In the genomic region with DNA sequence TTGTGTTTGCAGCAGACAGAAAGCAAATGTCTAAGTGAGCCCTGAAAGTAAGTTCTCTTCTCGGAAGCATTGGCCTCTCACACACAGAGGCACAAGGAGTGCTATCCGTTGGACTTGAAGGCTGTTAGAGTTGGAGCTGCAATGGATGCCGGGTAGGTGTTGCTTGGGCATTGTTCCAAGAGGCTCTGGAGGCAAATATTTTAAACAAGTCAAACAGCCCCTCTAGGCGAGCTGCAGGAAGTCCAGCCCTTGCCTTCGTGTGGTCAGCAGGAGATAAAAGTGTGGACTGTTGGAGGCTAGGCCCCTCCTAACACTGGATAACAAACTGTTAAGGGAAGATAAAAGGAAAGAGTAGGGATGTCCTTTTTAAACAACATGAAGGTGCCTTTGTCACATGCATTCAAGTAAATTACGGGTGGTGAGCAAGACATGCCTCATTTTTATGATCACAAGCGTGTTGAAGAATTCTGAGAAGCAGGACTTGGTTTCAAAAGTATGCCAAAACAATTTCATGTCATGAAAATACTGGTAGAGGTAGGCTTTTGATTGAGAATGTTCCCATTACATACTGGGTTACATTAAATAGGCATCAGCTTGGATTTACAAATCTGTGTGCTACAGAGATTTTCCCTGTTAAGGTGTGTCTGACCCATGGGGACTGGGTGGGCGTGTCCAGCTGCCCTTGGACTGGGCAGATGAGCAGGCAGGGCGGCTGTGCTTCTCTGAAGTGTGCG, we compare ENCODE assay signal across 3 cellular contexts.
TF ChIP-seq lines count a peak whose summit lies in the region.

No MANE protein-coding gene starts in this region.

TF ChIP-seq in SK-N-SH treated with all-trans-retinoic acid at 6 μM for 48 hours, 23 proteins besides CTCF, POLR2A, EP300 and RAD21 (continued from another document):
- TF ChIP-seq, protein P1, sequence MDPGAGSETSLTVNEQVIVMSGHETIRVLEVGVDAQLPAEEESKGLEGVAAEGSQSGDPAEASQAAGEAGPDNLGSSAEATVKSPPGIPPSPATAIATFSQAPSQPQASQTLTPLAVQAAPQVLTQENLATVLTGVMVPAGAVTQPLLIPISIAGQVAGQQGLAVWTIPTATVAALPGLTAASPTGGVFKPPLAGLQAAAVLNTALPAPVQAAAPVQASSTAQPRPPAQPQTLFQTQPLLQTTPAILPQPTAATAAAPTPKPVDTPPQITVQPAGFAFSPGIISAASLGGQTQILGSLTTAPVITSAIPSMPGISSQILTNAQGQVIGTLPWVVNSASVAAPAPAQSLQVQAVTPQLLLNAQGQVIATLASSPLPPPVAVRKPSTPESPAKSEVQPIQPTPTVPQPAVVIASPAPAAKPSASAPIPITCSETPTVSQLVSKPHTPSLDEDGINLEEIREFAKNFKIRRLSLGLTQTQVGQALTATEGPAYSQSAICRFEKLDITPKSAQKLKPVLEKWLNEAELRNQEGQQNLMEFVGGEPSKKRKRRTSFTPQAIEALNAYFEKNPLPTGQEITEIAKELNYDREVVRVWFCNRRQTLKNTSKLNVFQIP (CRISPR knock-in tag; IDR thresholded peaks at IDR 0.05; ENCODE audit: borderline replicate concordance, low read depth): no peak
- TF ChIP-seq ZNF70 (CRISPR knock-in tag; IDR thresholded peaks at IDR 0.05): no peak
- TF ChIP-seq, protein P2, sequence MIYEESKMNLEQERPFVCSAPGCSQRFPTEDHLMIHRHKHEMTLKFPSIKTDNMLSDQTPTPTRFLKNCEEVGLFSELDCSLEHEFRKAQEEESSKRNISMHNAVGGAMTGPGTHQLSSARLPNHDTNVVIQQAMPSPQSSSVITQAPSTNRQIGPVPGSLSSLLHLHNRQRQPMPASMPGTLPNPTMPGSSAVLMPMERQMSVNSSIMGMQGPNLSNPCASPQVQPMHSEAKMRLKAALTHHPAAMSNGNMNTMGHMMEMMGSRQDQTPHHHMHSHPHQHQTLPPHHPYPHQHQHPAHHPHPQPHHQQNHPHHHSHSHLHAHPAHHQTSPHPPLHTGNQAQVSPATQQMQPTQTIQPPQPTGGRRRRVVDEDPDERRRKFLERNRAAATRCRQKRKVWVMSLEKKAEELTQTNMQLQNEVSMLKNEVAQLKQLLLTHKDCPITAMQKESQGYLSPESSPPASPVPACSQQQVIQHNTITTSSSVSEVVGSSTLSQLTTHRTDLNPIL (CRISPR knock-in tag; IDR thresholded peaks at IDR 0.05; ENCODE audit: low read depth): no peak
- TF ChIP-seq ZFP30 (CRISPR knock-in tag; IDR thresholded peaks at IDR 0.05): no peak
- TF ChIP-seq ESRRG (CRISPR knock-in tag; IDR thresholded peaks at IDR 0.05): no peak
- TF ChIP-seq ISL1 (CRISPR knock-in tag; IDR thresholded peaks at IDR 0.05): no peak
- no peak for TF ChIP-seq TOX (CRISPR knock-in tag; IDR thresholded peaks at IDR 0.05; ENCODE audit: borderline replicate concordance)
- no peak for TF ChIP-seq TCF4 (CRISPR knock-in tag; IDR thresholded peaks at IDR 0.05; ENCODE audit: borderline replicate concordance)
- TF ChIP-seq ZC3H10 (CRISPR knock-in tag; IDR thresholded peaks at IDR 0.05): no peak
- no peak for TF ChIP-seq SNAI2 (CRISPR knock-in tag; IDR thresholded peaks at IDR 0.05)
- no peak for TF ChIP-seq ZFP3 (CRISPR knock-in tag; IDR thresholded peaks at IDR 0.05)
- TF ChIP-seq ARNTL (CRISPR knock-in tag; IDR thresholded peaks at IDR 0.05; ENCODE audit: borderline replicate concordance, low read depth): no peak
- TF ChIP-seq OSR1 (CRISPR knock-in tag; IDR thresholded peaks at IDR 0.05): no peak
- no peak for TF ChIP-seq PPARA (CRISPR knock-in tag; IDR thresholded peaks at IDR 0.05; ENCODE audit: borderline replicate concordance)

TF ChIP-seq in SK-N-SH, 30 proteins besides CTCF, POLR2A, EP300 and RAD21 (continued from another document):
- no peak for TF ChIP-seq RXRA (IDR thresholded peaks at IDR 0.05; ENCODE audit: borderline replicate concordance, low read depth)
- no peak for TF ChIP-seq FOSL2 (IDR thresholded peaks at IDR 0.05; ENCODE audit: borderline replicate concordance, low read depth)
- TF ChIP-seq RCOR1 (IDR thresholded peaks at IDR 0.05; ENCODE audit: low read length): no peak
- no peak for TF ChIP-seq EZH2phosphoT487 (IDR thresholded peaks at IDR 0.05; ENCODE audit: borderline replicate concordance, low read depth)
- no peak for TF ChIP-seq GATA2 (CRISPR knock-in tag; IDR thresholded peaks at IDR 0.05)
- TF ChIP-seq YY1 (IDR thresholded peaks at IDR 0.05; ENCODE audit: low read depth): no peak
- TF ChIP-seq NFIC (IDR thresholded peaks at IDR 0.05; ENCODE audit: borderline replicate concordance): no peak
TF ChIP-seq in SK-N-SH: peak in this region for 0.

TF ChIP-seq in liver, 16 proteins besides CTCF, POLR2A, EP300 and RAD21 (continued from another document):
- TF ChIP-seq, protein P3, sequence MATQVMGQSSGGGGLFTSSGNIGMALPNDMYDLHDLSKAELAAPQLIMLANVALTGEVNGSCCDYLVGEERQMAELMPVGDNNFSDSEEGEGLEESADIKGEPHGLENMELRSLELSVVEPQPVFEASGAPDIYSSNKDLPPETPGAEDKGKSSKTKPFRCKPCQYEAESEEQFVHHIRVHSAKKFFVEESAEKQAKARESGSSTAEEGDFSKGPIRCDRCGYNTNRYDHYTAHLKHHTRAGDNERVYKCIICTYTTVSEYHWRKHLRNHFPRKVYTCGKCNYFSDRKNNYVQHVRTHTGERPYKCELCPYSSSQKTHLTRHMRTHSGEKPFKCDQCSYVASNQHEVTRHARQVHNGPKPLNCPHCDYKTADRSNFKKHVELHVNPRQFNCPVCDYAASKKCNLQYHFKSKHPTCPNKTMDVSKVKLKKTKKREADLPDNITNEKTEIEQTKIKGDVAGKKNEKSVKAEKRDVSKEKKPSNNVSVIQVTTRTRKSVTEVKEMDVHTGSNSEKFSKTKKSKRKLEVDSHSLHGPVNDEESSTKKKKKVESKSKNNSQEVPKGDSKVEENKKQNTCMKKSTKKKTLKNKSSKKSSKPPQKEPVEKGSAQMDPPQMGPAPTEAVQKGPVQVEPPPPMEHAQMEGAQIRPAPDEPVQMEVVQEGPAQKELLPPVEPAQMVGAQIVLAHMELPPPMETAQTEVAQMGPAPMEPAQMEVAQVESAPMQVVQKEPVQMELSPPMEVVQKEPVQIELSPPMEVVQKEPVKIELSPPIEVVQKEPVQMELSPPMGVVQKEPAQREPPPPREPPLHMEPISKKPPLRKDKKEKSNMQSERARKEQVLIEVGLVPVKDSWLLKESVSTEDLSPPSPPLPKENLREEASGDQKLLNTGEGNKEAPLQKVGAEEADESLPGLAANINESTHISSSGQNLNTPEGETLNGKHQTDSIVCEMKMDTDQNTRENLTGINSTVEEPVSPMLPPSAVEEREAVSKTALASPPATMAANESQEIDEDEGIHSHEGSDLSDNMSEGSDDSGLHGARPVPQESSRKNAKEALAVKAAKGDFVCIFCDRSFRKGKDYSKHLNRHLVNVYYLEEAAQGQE (IDR thresholded peaks at IDR 0.05): no peak
- TF ChIP-seq, protein P4, sequence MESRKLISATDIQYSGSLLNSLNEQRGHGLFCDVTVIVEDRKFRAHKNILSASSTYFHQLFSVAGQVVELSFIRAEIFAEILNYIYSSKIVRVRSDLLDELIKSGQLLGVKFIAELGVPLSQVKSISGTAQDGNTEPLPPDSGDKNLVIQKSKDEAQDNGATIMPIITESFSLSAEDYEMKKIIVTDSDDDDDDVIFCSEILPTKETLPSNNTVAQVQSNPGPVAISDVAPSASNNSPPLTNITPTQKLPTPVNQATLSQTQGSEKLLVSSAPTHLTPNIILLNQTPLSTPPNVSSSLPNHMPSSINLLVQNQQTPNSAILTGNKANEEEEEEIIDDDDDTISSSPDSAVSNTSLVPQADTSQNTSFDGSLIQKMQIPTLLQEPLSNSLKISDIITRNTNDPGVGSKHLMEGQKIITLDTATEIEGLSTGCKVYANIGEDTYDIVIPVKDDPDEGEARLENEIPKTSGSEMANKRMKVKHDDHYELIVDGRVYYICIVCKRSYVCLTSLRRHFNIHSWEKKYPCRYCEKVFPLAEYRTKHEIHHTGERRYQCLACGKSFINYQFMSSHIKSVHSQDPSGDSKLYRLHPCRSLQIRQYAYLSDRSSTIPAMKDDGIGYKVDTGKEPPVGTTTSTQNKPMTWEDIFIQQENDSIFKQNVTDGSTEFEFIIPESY (IDR thresholded peaks at IDR 0.05): no peak
TF ChIP-seq in liver: peak in this region for 0.
